Comparison of ENCODE assay signal across 7 cellular contexts in the genomic region with DNA sequence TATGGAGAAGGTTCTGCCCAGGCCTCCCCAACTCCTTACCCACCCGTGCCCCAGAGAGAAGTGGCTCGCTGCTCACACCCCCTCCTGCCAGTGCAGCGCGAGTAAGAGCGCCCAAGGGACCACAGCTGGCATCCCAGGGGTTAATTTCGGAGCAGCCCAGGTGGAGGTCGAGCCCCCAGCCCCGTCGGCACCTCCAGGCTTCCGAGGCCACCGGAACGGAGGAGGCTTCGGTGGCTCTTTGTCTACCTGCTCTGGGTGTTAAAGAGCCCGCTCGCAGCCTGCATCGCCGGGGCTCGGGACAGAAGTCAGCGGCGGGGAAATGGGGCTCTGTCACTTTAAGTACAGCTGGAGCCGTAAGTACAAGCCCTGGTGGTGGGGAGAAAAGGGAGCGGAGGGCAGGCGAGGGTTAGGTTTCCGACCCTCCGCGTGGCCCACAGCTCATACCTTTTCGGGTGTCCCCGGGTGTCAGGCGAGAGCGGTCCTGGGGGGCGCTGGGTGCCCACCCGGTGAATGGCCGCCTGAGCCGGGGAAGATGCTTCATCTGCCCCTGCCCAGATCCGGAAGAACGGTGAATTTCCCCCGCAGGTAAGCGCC.
DNase-seq lines count a peak whose midpoint lies in the region; ATAC-seq and TF ChIP-seq lines count a peak whose summit lies in the region.

No MANE protein-coding gene starts in this region.

- TF ChIP-seq CTCF in progenitor cell of endocrine pancreas (IDR thresholded peaks at IDR 0.05; ENCODE audit: unreplicated experiment) = no peak
- no peak for TF ChIP-seq CTCF in upper lobe of right lung (IDR thresholded peaks at IDR 0.05)

- H3K27ac ChIP-seq in upper lobe of right lung = peak overlapping the region; percentile 42

- H3K4me1 ChIP-seq in upper lobe of right lung = peaks cover 24% of the 10 kb centered on the region

- no peaks in the 10 kb centered on the region for H3K36me3 ChIP-seq in upper lobe of right lung

- intact Hi-C loops in left cardiac atrium (cut with DNase I) (no loop called here), upper lobe of right lung (cut with DNase I) (no loop called here)

- H3K9me3 Mint-ChIP-seq in activated naive CD8-positive, alpha-beta T cell treated with anti-CD3 and anti-CD28 coated beads for 36 hours = no peaks in the 10 kb centered on the region
- no peaks in the 10 kb centered on the region for H3K9me3 Mint-ChIP-seq in progenitor cell of endocrine pancreas (ENCODE audit: low read depth)

- H3K36me3 Mint-ChIP-seq in activated naive CD8-positive, alpha-beta T cell treated with anti-CD3 and anti-CD28 coated beads for 36 hours = no peaks in the 10 kb centered on the region
- no peaks in the 10 kb centered on the region for H3K36me3 Mint-ChIP-seq in progenitor cell of endocrine pancreas (ENCODE audit: insufficient read depth)

- peak overlapping the region; percentile 83 for H3K4me3 Mint-ChIP-seq in activated naive CD8-positive, alpha-beta T cell treated with anti-CD3 and anti-CD28 coated beads for 36 hours
- peak overlapping the region; percentile 98 for H3K4me3 Mint-ChIP-seq in progenitor cell of endocrine pancreas (ENCODE audit: low read depth)

- DNase-seq in RPMI8226 (peak; percentile 92), left cardiac atrium (peak; percentile 62), progenitor cell of endocrine pancreas (ENCODE audit: low spot score, unreplicated experiment) (peak; percentile 62), upper lobe of right lung (peak; percentile 76)
- peak; percentile 61 for DNase-seq in activated naive CD8-positive, alpha-beta T cell treated with anti-CD3 and anti-CD28 coated beads for 36 hours

- H3K4me1 Mint-ChIP-seq in activated naive CD8-positive, alpha-beta T cell treated with anti-CD3 and anti-CD28 coated beads for 36 hours = peaks cover 12% of the 10 kb centered on the region
- H3K4me1 Mint-ChIP-seq in progenitor cell of endocrine pancreas (ENCODE audit: low read depth) = peaks cover 44% of the 10 kb centered on the region

- no peaks in the 10 kb centered on the region for H3K9me3 ChIP-seq in upper lobe of right lung

- H3K4me3 ChIP-seq in upper lobe of right lung = peak overlapping the region; percentile 69

- ATAC-seq in HG02852 (IDR thresholded peaks at IDR 0.05; ENCODE audit: unreplicated experiment) (peak; percentile 55), left cardiac atrium (peak; percentile 49 to 79), upper lobe of right lung (peak; percentile 87), GM21526 (IDR thresholded peaks at IDR 0.05; ENCODE audit: low FRiP score, unreplicated experiment) (no peak)

- no peak overlapping the region for H3K27ac Mint-ChIP-seq in activated naive CD8-positive, alpha-beta T cell treated with anti-CD3 and anti-CD28 coated beads for 36 hours
- peak overlapping the region; percentile 97 for H3K27ac Mint-ChIP-seq in progenitor cell of endocrine pancreas

- peaks cover 6% of the 10 kb centered on the region for H3K27me3 Mint-ChIP-seq in activated naive CD8-positive, alpha-beta T cell treated with anti-CD3 and anti-CD28 coated beads for 36 hours
- no peaks in the 10 kb centered on the region for H3K27me3 Mint-ChIP-seq in progenitor cell of endocrine pancreas

- no peaks in the 10 kb centered on the region for H3K27me3 ChIP-seq in upper lobe of right lung
